Comparison of ENCODE assay signal across 35 cellular contexts in genomic region chr11:20594274-20595061, GRCh38. TPM values are rescaled to one million over a fixed set of nuclear protein-coding genes. Genes with fewer than 3 reads are reported as not detected.
"Had no signal": no experiment of that assay in that cellular context is flagged by ENCODE, and none has a peak within 500 bp of the region (broad histone marks: within the 10 kb centered on the region; RNA-seq: fewer than 3 reads in every experiment).

No MANE protein-coding gene starts in this region.

- ATAC-seq: heart right ventricle; left cardiac atrium; left lung; mucosa of descending colon; naive thymus-derived CD4-positive, alpha-beta T cell; stimulated activated memory B cell treated with anti-CD40 and anti-IgM and Interleukin-4, amounts not matched to agents 10 μg/mL and 1 μg/mL and 100 μg/mL, for 72 hours; stimulated activated naive CD8-positive, alpha-beta T cell treated with anti-CD3 and anti-CD28 coated beads, Interleukin-15, Interleukin-2, amounts not matched to agents 100 U/mL and 50 U/mL, for 24 hours had no signal

- H3K9me3 Mint-ChIP-seq: mesothelial cell of epicardium; nephron; stimulated activated memory B cell treated with anti-CD40 and anti-IgM and Interleukin-4, amounts not matched to agents 10 μg/mL and 1 μg/mL and 100 μg/mL, for 72 hours; type B pancreatic cell had no signal

- H3K36me3 ChIP-seq: colonic mucosa, esophagus squamous epithelium, heart right ventricle, left lung, neural progenitor cell, prostate gland, right atrium auricular region, sigmoid colon, tibial artery had no signal

- H3K4me1 Mint-ChIP-seq: mesothelial cell of epicardium, nephron had no signal

- H3K27me3 ChIP-seq: testis had no signal

- H3K9ac ChIP-seq: neural progenitor cell had no signal

- H3K9me3 ChIP-seq: colonic mucosa, esophagus squamous epithelium, heart right ventricle, left lung, mucosa of descending colon, prostate gland, right atrium auricular region, sigmoid colon, testis, tibial artery had no signal

- DNase-seq: colonic mucosa; dermis blood vessel endothelial cell; effector memory CD4-positive, alpha-beta T cell; esophagus squamous epithelium; foreskin melanocyte; glutamatergic neuron; heart right ventricle; hippocampal formation; left cardiac atrium; left lung; mesenchymal stem cell; mucosa of descending colon; naive thymus-derived CD4-positive, alpha-beta T cell; nucleus accumbens; sigmoid colon; stimulated activated CD4-positive, alpha-beta T cell treated with anti-CD3 and anti-CD28 coated beads, Interleukin-4, amount 100 ng/mL, for 4 hours; stimulated activated naive CD8-positive, alpha-beta T cell treated with anti-CD3 and anti-CD28 coated beads, Interleukin-15, Interleukin-2, amounts not matched to agents 100 U/mL and 50 U/mL, for 24 hours; substantia nigra; testis; tibial artery had no signal

- FAIRE-seq: endothelial cell of umbilical vein, islet of Langerhans had no signal

- H3K36me3 Mint-ChIP-seq: mesothelial cell of epicardium; neural progenitor cell; stimulated activated memory B cell treated with anti-CD40 and anti-IgM and Interleukin-4, amounts not matched to agents 10 μg/mL and 1 μg/mL and 100 μg/mL, for 72 hours; type B pancreatic cell had no signal

- H3K4me2 ChIP-seq: neural progenitor cell had no signal

- H3K27ac Mint-ChIP-seq: mesothelial cell of epicardium; naive thymus-derived CD4-positive, alpha-beta T cell; nephron; neural progenitor cell; stimulated activated memory B cell treated with anti-CD40 and anti-IgM and Interleukin-4, amounts not matched to agents 10 μg/mL and 1 μg/mL and 100 μg/mL, for 72 hours; type B pancreatic cell had no signal

- H3K4me3 ChIP-seq: colonic mucosa, esophagus squamous epithelium, heart right ventricle, left lung, mucosa of descending colon, neural progenitor cell, prostate gland, right atrium auricular region, sigmoid colon, testis, tibial artery had no signal

- H3K27ac ChIP-seq: colonic mucosa, esophagus squamous epithelium, heart right ventricle, left lung, neural progenitor cell, prostate gland, right atrium auricular region, sigmoid colon, testis, tibial artery had no signal

- H3K4me3 Mint-ChIP-seq: mesothelial cell of epicardium; naive thymus-derived CD4-positive, alpha-beta T cell; nephron; neural progenitor cell; stimulated activated memory B cell treated with anti-CD40 and anti-IgM and Interleukin-4, amounts not matched to agents 10 μg/mL and 1 μg/mL and 100 μg/mL, for 72 hours; type B pancreatic cell had no signal

- H2AFZ ChIP-seq: neural progenitor cell had no signal

- H3K4me1 ChIP-seq: colonic mucosa, left lung, prostate gland, testis had no signal

RNA-seq across cellular contexts. Expression of gene SLC6A5, which starts 4.9 kb away (rescaled TPM):
- total RNA-seq: colonic mucosa; dermis blood vessel endothelial cell; endothelial cell of umbilical vein; esophagus squamous epithelium; heart right ventricle; kidney epithelial cell; left lung; lower leg skin; lung microvascular endothelial cell; mesothelial cell of epicardium; mucosa of descending colon; naive thymus-derived CD4-positive, alpha-beta T cell; osteocyte; sigmoid colon; skeletal muscle tissue; urinary bladder had no signal
- polyA plus RNA-seq: endothelial cell of umbilical vein; heart right ventricle; naive thymus-derived CD4-positive, alpha-beta T cell; urinary bladder had no signal
